In genomic region chr2:105112345-105112744, GRCh38 we compare ENCODE assay signal across 1 cellular context.
TF ChIP-seq lines count a peak whose summit lies in the region.

No MANE protein-coding gene starts in this region.

TF ChIP-seq in GM23338, 12 proteins besides CTCF, POLR2A, EP300 and RAD21 (continued from another document):
- no peak for TF ChIP-seq ZNF462 (CRISPR knock-in tag; IDR thresholded peaks at IDR 0.05)
- TF ChIP-seq STAT1 (IDR thresholded peaks at IDR 0.05; ENCODE audit: unreplicated experiment), result no peak
- TF ChIP-seq JUNB (IDR thresholded peaks at IDR 0.05; ENCODE audit: unreplicated experiment), result no peak
- TF ChIP-seq ETS1 (IDR thresholded peaks at IDR 0.05), result no peak
- no peak for TF ChIP-seq NANOG (IDR thresholded peaks at IDR 0.05; ENCODE audit: borderline replicate concordance)
- TF ChIP-seq EZH2phosphoT487 (IDR thresholded peaks at IDR 0.05; ENCODE audit: unreplicated experiment), result no peak
- no peak for TF ChIP-seq ZNF331 (CRISPR knock-in tag; IDR thresholded peaks at IDR 0.05; ENCODE audit: low read depth)
- TF ChIP-seq ZNF114 (CRISPR knock-in tag; IDR thresholded peaks at IDR 0.05), result no peak
TF ChIP-seq in GM23338: peak in this region for 0.
